In the genomic region with DNA sequence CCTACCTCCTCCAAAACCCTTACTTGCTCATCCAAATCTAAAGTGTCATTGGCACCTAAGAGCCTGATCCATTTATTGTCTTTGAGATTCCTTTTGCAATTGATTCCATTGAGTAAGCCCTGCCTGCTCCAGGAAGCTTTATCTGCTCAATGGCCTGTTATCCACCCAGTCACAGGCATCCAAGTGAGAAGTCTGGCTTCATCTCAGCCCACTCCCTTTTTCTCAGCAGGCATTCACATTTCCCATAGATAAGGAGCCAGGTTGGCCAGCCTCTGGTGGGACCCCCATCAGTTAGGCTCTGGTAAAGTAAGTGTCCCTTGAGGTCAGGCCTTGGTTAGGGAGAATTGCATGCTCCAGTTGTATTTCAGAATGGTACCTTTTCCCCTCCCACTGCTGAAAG, we compare ENCODE assay signal across 30 cellular contexts.
"Had no signal": no experiment of that assay in that cellular context is flagged by ENCODE, and none has a peak within 500 bp of the region (broad histone marks: within the 10 kb centered on the region; RNA-seq: fewer than 3 reads in every experiment).

No MANE protein-coding gene starts in this region.

- H3K4me3 ChIP-seq: esophagus squamous epithelium, gastroesophageal sphincter had no signal

- ATAC-seq: activated CD4-positive, CD25-positive, alpha-beta regulatory T cell treated with anti-CD3 and anti-CD28 coated beads, Interleukin-2, amount 50 U/mL, for 24 hours; activated CD8-positive, alpha-beta memory T cell treated with anti-CD3 and anti-CD28 coated beads, Interleukin-2, amount 10 ng/mL, durations not matched to agents 7 days and 5 days; activated CD8-positive, alpha-beta T cell treated with anti-CD3 and anti-CD28 coated beads, Interleukin-2, amount 10 ng/mL, durations not matched to agents 7 days and 5 days; activated naive CD4-positive, alpha-beta T cell treated with anti-CD3 and anti-CD28 coated beads, Interleukin-2, amount 50 U/mL, for 72 hours; activated T-cell treated with anti-CD3 and anti-CD28 coated beads, Interleukin-2, amount 50 U/mL, for 72 hours; effector memory CD8-positive, alpha-beta T cell; T-helper 17 cell had no signal

- DNase-seq: activated B cell treated with CpG ODN at 0.5 μM for 24 hours; activated CD4-positive, alpha-beta memory T cell treated with anti-CD3 and anti-CD28 coated beads for 36 hours; activated CD4-positive, alpha-beta T cell treated with anti-CD3 and anti-CD28 coated beads for 48 hours; activated CD4-positive, alpha-beta T cell treated with anti-CD3 and anti-CD28 coated beads, Interleukin-2, amount 50 U/mL, for 1 hour; activated CD8-positive, alpha-beta memory T cell treated with anti-CD3 and anti-CD28 coated beads, Interleukin-2, amount 10 ng/mL, durations not matched to agents 7 days and 5 days; activated CD8-positive, alpha-beta memory T cell treated with anti-CD3 and anti-CD28 coated beads, Interleukin-2, amount 50 U/mL, for 4 hours; activated CD8-positive, alpha-beta T cell treated with anti-CD3 and anti-CD28 coated beads, Interleukin-2, amount 10 ng/mL, durations not matched to agents 7 days and 5 days; activated gamma-delta T cell; activated naive CD4-positive, alpha-beta T cell; activated naive CD4-positive, alpha-beta T cell treated with anti-CD3 and anti-CD28 coated beads, Interleukin-2, amount 10 ng/mL, durations not matched to agents 7 days and 5 days; activated naive CD8-positive, alpha-beta T cell treated with anti-CD3 and anti-CD28 coated beads, Interleukin-2, amount 10 ng/mL, durations not matched to agents 7 days and 5 days; activated T-cell treated with anti-CD3 and anti-CD28 coated beads, Interleukin-2, amount 50 U/mL, for 1 hour; activated T-cell treated with anti-CD3 and anti-CD28 coated beads, Interleukin-2, amount 50 U/mL, for 72 hours; brain microvascular endothelial cell; caudate nucleus; cortex of kidney; dermis blood vessel endothelial cell; effector CD4-positive, alpha-beta T cell; effector memory CD8-positive, alpha-beta T cell; esophagus squamous epithelium; foreskin melanocyte; T-helper 1 cell; T-helper 17 cell; T1000; WERI-Rb-1 had no signal

- H3K9me3 Mint-ChIP-seq: activated CD4-positive, alpha-beta memory T cell treated with anti-CD3 and anti-CD28 coated beads for 36 hours; activated naive CD4-positive, alpha-beta T cell treated with anti-CD3 and anti-CD28 coated beads, Interleukin-2, amount 10 ng/mL, durations not matched to agents 7 days and 5 days; activated naive CD8-positive, alpha-beta T cell treated with anti-CD3 and anti-CD28 coated beads, Interleukin-2, amount 10 ng/mL, durations not matched to agents 7 days and 5 days; T-helper 2 cell treated with Interferon-gamma antibody and Interleukin-4, amounts not matched to agents 5 μg/mL and 100 μg/mL, for 36 hours had no signal

- H3K9me3 ChIP-seq: esophagus squamous epithelium, gastroesophageal sphincter had no signal

- H3K4me1 Mint-ChIP-seq: activated B cell treated with CpG ODN at 0.5 μM for 24 hours; activated CD8-positive, alpha-beta memory T cell treated with anti-CD3 and anti-CD28 coated beads, Interleukin-2, amount 10 ng/mL, durations not matched to agents 7 days and 5 days; activated naive CD4-positive, alpha-beta T cell treated with anti-CD3 and anti-CD28 coated beads, Interleukin-2, amount 10 ng/mL, durations not matched to agents 7 days and 5 days; activated naive CD8-positive, alpha-beta T cell treated with anti-CD3 and anti-CD28 coated beads, Interleukin-2, amount 10 ng/mL, durations not matched to agents 7 days and 5 days; T-helper 17 cell had no signal

- H3K36me3 Mint-ChIP-seq: activated CD4-positive, alpha-beta memory T cell treated with anti-CD3 and anti-CD28 coated beads for 36 hours; activated CD8-positive, alpha-beta memory T cell treated with anti-CD3 and anti-CD28 coated beads, Interleukin-2, amount 10 ng/mL, durations not matched to agents 7 days and 5 days; activated naive CD4-positive, alpha-beta T cell treated with anti-CD3 and anti-CD28 coated beads, Interleukin-2, amount 10 ng/mL, durations not matched to agents 7 days and 5 days; activated naive CD4-positive, alpha-beta T cell treated with anti-CD3 and anti-CD28 coated beads, Interleukin-2, amount 50 U/mL, for 72 hours; activated naive CD8-positive, alpha-beta T cell treated with anti-CD3 and anti-CD28 coated beads, Interleukin-2, amount 10 ng/mL, durations not matched to agents 7 days and 5 days had no signal

- H3K27me3 Mint-ChIP-seq: activated B cell treated with CpG ODN at 0.5 μM for 24 hours; activated CD4-positive, alpha-beta memory T cell treated with anti-CD3 and anti-CD28 coated beads for 36 hours; activated CD8-positive, alpha-beta memory T cell treated with anti-CD3 and anti-CD28 coated beads, Interleukin-2, amount 10 ng/mL, durations not matched to agents 7 days and 5 days; activated naive CD4-positive, alpha-beta T cell treated with anti-CD3 and anti-CD28 coated beads, Interleukin-2, amount 10 ng/mL, durations not matched to agents 7 days and 5 days; activated naive CD8-positive, alpha-beta T cell treated with anti-CD3 and anti-CD28 coated beads, Interleukin-2, amount 10 ng/mL, durations not matched to agents 7 days and 5 days; effector memory CD8-positive, alpha-beta T cell; T-helper 17 cell had no signal

- H3K27ac Mint-ChIP-seq: activated B cell treated with CpG ODN at 0.5 μM for 24 hours; activated CD4-positive, alpha-beta memory T cell treated with anti-CD3 and anti-CD28 coated beads for 36 hours; activated CD8-positive, alpha-beta memory T cell treated with anti-CD3 and anti-CD28 coated beads, Interleukin-2, amount 10 ng/mL, durations not matched to agents 7 days and 5 days; activated CD8-positive, alpha-beta T cell treated with anti-CD3 and anti-CD28 coated beads, Interleukin-2, amount 10 ng/mL, durations not matched to agents 7 days and 5 days; activated naive CD4-positive, alpha-beta T cell treated with anti-CD3 and anti-CD28 coated beads, Interleukin-2, amount 10 ng/mL, durations not matched to agents 7 days and 5 days; activated naive CD4-positive, alpha-beta T cell treated with anti-CD3 and anti-CD28 coated beads, Interleukin-2, amount 50 U/mL, for 72 hours; activated naive CD8-positive, alpha-beta T cell treated with anti-CD3 and anti-CD28 coated beads, Interleukin-2, amount 10 ng/mL, durations not matched to agents 7 days and 5 days; activated T-cell treated with anti-CD3 and anti-CD28 coated beads, Interleukin-2, amount 50 U/mL, for 72 hours; effector memory CD8-positive, alpha-beta T cell; T-helper 17 cell; T-helper 2 cell treated with Interferon-gamma antibody and Interleukin-4, amounts not matched to agents 5 μg/mL and 100 μg/mL, for 36 hours had no signal

- H3K27me3 ChIP-seq: brain microvascular endothelial cell, esophagus squamous epithelium, gastroesophageal sphincter had no signal

- H3K4me3 Mint-ChIP-seq: activated B cell treated with CpG ODN at 0.5 μM for 24 hours; activated CD4-positive, alpha-beta memory T cell treated with anti-CD3 and anti-CD28 coated beads for 36 hours; activated CD8-positive, alpha-beta memory T cell treated with anti-CD3 and anti-CD28 coated beads, Interleukin-2, amount 10 ng/mL, durations not matched to agents 7 days and 5 days; activated CD8-positive, alpha-beta T cell treated with anti-CD3 and anti-CD28 coated beads, Interleukin-2, amount 10 ng/mL, durations not matched to agents 7 days and 5 days; activated naive CD4-positive, alpha-beta T cell treated with anti-CD3 and anti-CD28 coated beads, Interleukin-2, amount 10 ng/mL, durations not matched to agents 7 days and 5 days; activated naive CD8-positive, alpha-beta T cell treated with anti-CD3 and anti-CD28 coated beads, Interleukin-2, amount 10 ng/mL, durations not matched to agents 7 days and 5 days; activated T-cell treated with anti-CD3 and anti-CD28 coated beads, Interleukin-2, amount 50 U/mL, for 72 hours; effector memory CD8-positive, alpha-beta T cell; T-helper 17 cell; T-helper 2 cell treated with Interferon-gamma antibody and Interleukin-4, amounts not matched to agents 5 μg/mL and 100 μg/mL, for 36 hours had no signal

- H3K4me1 ChIP-seq: gastroesophageal sphincter had no signal

- H3K27ac ChIP-seq: brain microvascular endothelial cell, epithelial cell of prostate, esophagus squamous epithelium, gastroesophageal sphincter, WERI-Rb-1 had no signal

- H3K36me3 ChIP-seq: brain microvascular endothelial cell, esophagus squamous epithelium, gastroesophageal sphincter, WERI-Rb-1 had no signal
